In the genomic region with DNA sequence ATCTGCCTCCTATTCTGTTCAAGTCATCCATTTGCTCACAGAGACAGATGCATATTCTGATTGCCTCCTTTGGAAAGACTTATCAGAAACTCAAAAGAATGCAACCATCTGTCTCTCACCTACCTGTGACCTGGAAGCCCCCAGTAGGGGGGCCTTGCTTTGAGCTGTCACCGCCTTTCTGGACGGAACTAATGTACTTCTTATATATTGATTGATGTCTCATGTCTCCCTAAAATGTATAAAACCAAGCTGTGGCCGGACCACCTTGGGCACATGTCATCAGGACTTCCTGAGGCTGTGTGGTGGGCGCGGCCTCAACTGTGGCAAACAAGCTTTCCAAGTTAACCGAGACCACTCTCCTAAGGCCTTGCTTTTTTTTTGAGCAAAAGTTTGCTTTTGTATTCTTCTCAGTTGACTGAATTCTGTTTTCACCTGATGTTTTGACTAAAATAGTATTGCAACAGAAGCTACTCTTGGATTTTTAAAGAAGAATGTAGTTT, we compare ENCODE assay signal across 6 cellular contexts.
DNase-seq lines count a peak whose midpoint lies in the region; ATAC-seq and TF ChIP-seq lines count a peak whose summit lies in the region.
"Not testable (repeated sequence)": the region's sequence is repeated elsewhere in the genome, so short reads cannot be mapped to it uniquely, and the experiment has no call there.

No MANE protein-coding gene starts in this region.

- not testable (repeated sequence) for H3K27me3 Mint-ChIP-seq in GM23338 (ENCODE audit: insufficient read depth, low read depth, poor library complexity); WTC11 (ENCODE audit: low read depth); endodermal cell (ENCODE audit: insufficient read depth)

- peak overlapping the region; percentile 78 for H3K27ac ChIP-seq in GM23338 (ENCODE audit: low read depth)
- peak overlapping the region; percentile 94 for H3K27ac ChIP-seq in HUES64 (ENCODE audit: low read depth, low read length)
- peak overlapping the region; percentile 80; the same call in 1 of the 2 replicates for H3K27ac ChIP-seq in OCI-LY3 (ENCODE audit: low read length)
- peak overlapping the region; percentile 91 for H3K27ac ChIP-seq in endodermal cell (ENCODE audit: low read depth, low read length)
- peak overlapping the region; percentile 95 for H3K27ac ChIP-seq in mesendoderm (ENCODE audit: low read depth, low read length)

- CTCF ChIA-PET in WTC11 (lab: Charles Lee) = interaction anchor here (0.5 to 1.2 kb wide), 7 partner anchors 13 to 225 kb away, joined by 3 to 5 read pairs (median 3); no protein-coding TSS in a partner anchor

- not testable (repeated sequence) for H3K18ac ChIP-seq in mesendoderm (ENCODE audit: low read length)

- TF ChIP-seq CTCF in GM23338 (conservative IDR thresholded peaks at IDR 0.05; ENCODE audit: low read depth in 2 of 2); OCI-LY3 (IDR thresholded peaks at IDR 0.05; ENCODE audit: low read depth, low read length); WTC11 (IDR thresholded peaks at IDR 0.05); endodermal cell (conservative IDR thresholded peaks at IDR 0.05): not testable (repeated sequence)

- H3K36me3 ChIP-seq in GM23338 (ENCODE audit: insufficient read depth); HUES64 (ENCODE audit: insufficient read depth, low read length); OCI-LY3 (replicated peaks; ENCODE audit: low read depth, low read length); endodermal cell (ENCODE audit: control insufficient read depth, insufficient read depth, low read length); mesendoderm (ENCODE audit: control insufficient read depth, insufficient read depth, low read length): not testable (repeated sequence)

- H3K4me2 ChIP-seq in GM23338 = peak overlapping the region; percentile 55
- 0 out of 2 replicates have a peak overlapping the region, but pooled peaks have one; percentile 10 for H3K4me2 ChIP-seq in OCI-LY3 (ENCODE audit: low read length)
- H3K4me2 ChIP-seq in mesendoderm (ENCODE audit: low read length) = not testable (repeated sequence)

- peak overlapping the region; percentile 35 for H3K4me3 ChIP-seq in GM23338
- H3K4me3 ChIP-seq in HUES64 (ENCODE audit: low read length) = peak overlapping the region; percentile 39; the same call in 1 of the 2 replicates
- not testable (repeated sequence) for H3K4me3 ChIP-seq in OCI-LY3 (ENCODE audit: low read length); endodermal cell (ENCODE audit: low read length); mesendoderm (ENCODE audit: low read length)

- peak; percentile 39 for ATAC-seq in GM23338
- ATAC-seq in WTC11 = peak; percentile 49

- not testable (repeated sequence) for H2BK15ac ChIP-seq in mesendoderm (replicated peaks; ENCODE audit: low read depth)

- not testable (repeated sequence) for H3K4ac ChIP-seq in mesendoderm (ENCODE audit: low read depth, low read length)

- not testable (repeated sequence) for H3K79me2 ChIP-seq in GM23338 (replicated peaks; ENCODE audit: insufficient read depth); OCI-LY3 (ENCODE audit: low read length); mesendoderm (ENCODE audit: control insufficient read depth, insufficient read depth, low read length)

- POLR2A ChIA-PET in WTC11 (lab: Charles Lee) = interaction anchor here (0.7 to 1.6 kb wide), 2 partner anchors 33 to 440 kb away, joined by 3 to 4 read pairs; no protein-coding TSS in a partner anchor

- 9% methylated on average over 6 of the region's 6 CpGs for whole genome bisulfite sequencing in HUES64
- WGBS in endodermal cell (ENCODE audit: insufficient coverage in 1 of 2, insufficient read length in 1 of 2), 2 experiments = 50 to 67% methylated on average over 4 to 6 of the region's 6 CpGs
- WGBS in mesendoderm (ENCODE audit: extremely low coverage, insufficient coverage, low lambda C conversion rate) = no CpG with 5 or more reads among the region's 6 CpGs

- H3K36me3 Mint-ChIP-seq in GM23338 (ENCODE audit: low read depth) (peaks cover 18% of the 10 kb centered on the region; the same call in 2 of the 3 replicates), WTC11 (peaks cover 17% of the 10 kb centered on the region)
- H3K36me3 Mint-ChIP-seq in endodermal cell (ENCODE audit: low read depth) = not testable (repeated sequence)

- peak overlapping the region; percentile 97 for H2BK5ac ChIP-seq in mesendoderm (ENCODE audit: low read length)

- not testable (repeated sequence) for H4K20me1 ChIP-seq in GM23338 (replicated peaks; ENCODE audit: insufficient read depth); OCI-LY3 (ENCODE audit: insufficient read depth, low read length)

- peak overlapping the region; percentile 30 for H4K8ac ChIP-seq in mesendoderm (ENCODE audit: low read depth, low read length)

- not testable (repeated sequence) for H4K5ac ChIP-seq in mesendoderm (ENCODE audit: low read length)

- H3K27ac Mint-ChIP-seq in GM23338 = peak overlapping the region; percentile 66; the same call in 1 of the 2 replicates
- H3K27ac Mint-ChIP-seq in WTC11 = peak overlapping the region; percentile 99
- peak overlapping the region; percentile 69 for H3K27ac Mint-ChIP-seq in endodermal cell

- H2AFZ ChIP-seq in GM23338; OCI-LY3 (ENCODE audit: low read depth, low read length): not testable (repeated sequence)

- not testable (repeated sequence) for H2AK5ac ChIP-seq in mesendoderm (ENCODE audit: low read length)

- H3F3A ChIP-seq in GM23338 (replicated peaks; ENCODE audit: low read depth) = not testable (repeated sequence)

- H3K23ac ChIP-seq in mesendoderm (ENCODE audit: low read length) = not testable (repeated sequence)

- H3K4me3 Mint-ChIP-seq in GM23338 = peak overlapping the region; percentile 38
- H3K4me3 Mint-ChIP-seq in WTC11 = peak overlapping the region; percentile 60
- H3K4me3 Mint-ChIP-seq in endodermal cell = peak overlapping the region; percentile 10

- H3K4me1 ChIP-seq in GM23338 (ENCODE audit: insufficient read depth) = peaks cover 26% of the 10 kb centered on the region
- peaks cover 57% of the 10 kb centered on the region for H3K4me1 ChIP-seq in HUES64 (ENCODE audit: insufficient read depth, low read length)
- H3K4me1 ChIP-seq in OCI-LY3 (ENCODE audit: low read length) = peaks cover 58% of the 10 kb centered on the region
- H3K4me1 ChIP-seq in endodermal cell (ENCODE audit: control insufficient read depth, insufficient read depth, low read length); mesendoderm (ENCODE audit: control insufficient read depth, low read depth, low read length): not testable (repeated sequence)

- not testable (repeated sequence) for H3K79me1 ChIP-seq in mesendoderm (ENCODE audit: low read length)

- not testable (repeated sequence) for H3K9me3 ChIP-seq in HUES64 (ENCODE audit: insufficient read depth, low read depth, low read length); OCI-LY3 (ENCODE audit: insufficient read depth, low read length)
- peaks cover 13% of the 10 kb centered on the region for H3K9me3 ChIP-seq in endodermal cell (ENCODE audit: control insufficient read depth, low read length)

- not testable (repeated sequence) for H3K27me3 ChIP-seq in GM23338 (ENCODE audit: insufficient read depth); HUES64 (ENCODE audit: insufficient read depth, low read length); OCI-LY3 (ENCODE audit: low read depth, low read length); endodermal cell (ENCODE audit: control insufficient read depth, insufficient read depth, low read length, poor library complexity, severe bottlenecking); mesendoderm (ENCODE audit: insufficient read depth, low read length, poor library complexity)

- H3K9me3 Mint-ChIP-seq in GM23338 (peaks cover 14% of the 10 kb centered on the region), WTC11 (peaks cover 14% of the 10 kb centered on the region)
- H3K9me3 Mint-ChIP-seq in endodermal cell = not testable (repeated sequence)

- H3K9me2 ChIP-seq in GM23338 (ENCODE audit: insufficient read depth) = not testable (repeated sequence)

- DNase-seq in GM23338 (ENCODE audit: low spot score) = peak; percentile 35
- peak; percentile 22 for DNase-seq in WTC11 (ENCODE audit: low spot score)
- DNase-seq in endodermal cell = peak; percentile 73
- peak; percentile 76 for DNase-seq in mesendoderm

- peak overlapping the region; percentile 66 for H3K9ac ChIP-seq in HUES64 (ENCODE audit: low read depth, low read length)
- H3K9ac ChIP-seq in OCI-LY3 (ENCODE audit: low read length); endodermal cell (ENCODE audit: extremely low read depth, low read length, poor library complexity, severe bottlenecking); mesendoderm (ENCODE audit: low read length): not testable (repeated sequence)

- not testable (repeated sequence) for H2BK120ac ChIP-seq in mesendoderm (ENCODE audit: low read depth, low read length)

- peak overlapping the region; percentile 56 for H3K56ac ChIP-seq in mesendoderm (ENCODE audit: low read length)

- H3K4me1 Mint-ChIP-seq in GM23338 (peaks cover 52% of the 10 kb centered on the region), WTC11 (peaks cover 66% of the 10 kb centered on the region), endodermal cell (peaks cover 25% of the 10 kb centered on the region)

Comparison
In these comparisons a context has a peak if more than half of its experiments do, and no peak if none do; other contexts are left out.
1. DNase-seq: peak in every context shown above with its lines; median percentile 76 in mesendoderm; 73 in endodermal cell; 35 in GM23338; 22 in WTC11.
2. H3K4me3 Mint-ChIP-seq: peak in every context shown above with its lines; median percentile 60 in WTC11; 38 in GM23338; 10 in endodermal cell.